Comparison of ENCODE assay signal across 9 cellular contexts in the genomic region with DNA sequence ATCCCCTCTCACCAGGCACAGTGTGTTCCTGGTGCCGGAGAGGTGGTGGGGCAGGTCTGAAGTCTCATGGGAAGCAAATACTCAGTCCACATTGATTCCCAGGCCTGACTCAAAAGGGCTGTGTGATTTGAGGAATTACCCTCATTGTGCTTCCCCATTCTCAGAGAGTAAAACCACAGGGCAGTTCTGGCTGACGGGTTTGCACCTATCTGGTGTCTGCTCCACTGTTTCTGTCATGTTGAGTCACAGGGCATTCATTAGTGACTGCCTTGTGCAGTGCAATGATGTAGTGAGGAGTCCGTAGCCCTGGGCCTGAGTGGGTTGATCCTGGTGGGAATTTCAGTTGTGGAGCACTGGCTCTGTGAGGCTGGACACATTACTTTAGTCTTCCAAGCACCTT.
DNase-seq lines count a peak whose midpoint lies in the region; ATAC-seq and TF ChIP-seq lines count a peak whose summit lies in the region.
"Had no signal": no experiment of that assay in that cellular context is flagged by ENCODE, and none has a peak within 500 bp of the region (broad histone marks: within the 10 kb centered on the region; RNA-seq: fewer than 3 reads in every experiment).

No MANE protein-coding gene starts in this region.

- no peak overlapping the region for H3K4me3 ChIP-seq in esophagus muscularis mucosa

- DNase-seq in KBM-7, result peak; percentile 22
- peak; percentile 52 for DNase-seq in kidney glomerular epithelial cell (lab: John Stamatoyannopoulos, UW)
- DNase-seq in NCI-H146 treated with DMSO at 0.1 percent for 48 hours (lab: John Stamatoyannopoulos, UW; ENCODE audit: unreplicated experiment), result no peak
- no peak for DNase-seq in 8988T
- DNase-seq in stimulated activated CD4-positive, alpha-beta T cell treated with anti-CD3 and anti-CD28 coated beads, Interleukin-12 subunit alpha, Interleukin-12 subunit beta, amount 100 ng/mL, for 4 hours, result no peak
- DNase-seq in esophagus muscularis mucosa (ENCODE audit: extremely low spot score), result no peak

- in situ Hi-C loops in KBM-7 (cut with MboI; ENCODE audit: low pct_unique_long_range_greater_than_20kb, low sequenced_read_pairs), result no loop called here

- H3K27me3 ChIP-seq in esophagus muscularis mucosa, result no peaks in the 10 kb centered on the region

- no peak for TF ChIP-seq POLR2A in esophagus muscularis mucosa (IDR thresholded peaks at IDR 0.05; ENCODE audit: low read depth)

- TF ChIP-seq CTCF in esophagus muscularis mucosa (IDR thresholded peaks at IDR 0.05), result no peak

- no peak overlapping the region for H3K27ac ChIP-seq in esophagus muscularis mucosa (replicated peaks in 1 of 4)

- TF ChIP-seq EP300 in esophagus muscularis mucosa (IDR thresholded peaks at IDR 0.05), result no peak

- peak; percentile 94 for ATAC-seq in GM18861 (IDR thresholded peaks at IDR 0.05; ENCODE audit: unreplicated experiment)
- peak; percentile 95 for ATAC-seq in GM21825 (IDR thresholded peaks at IDR 0.05; ENCODE audit: unreplicated experiment)
- ATAC-seq: T-cell had no signal

- WGBS in esophagus muscularis mucosa, result 80% methylated on average over 3 of the region's 3 CpGs

- H3K9me3 ChIP-seq in esophagus muscularis mucosa, result no peaks in the 10 kb centered on the region

- H3K4me1 ChIP-seq in esophagus muscularis mucosa, result peaks cover 0 to 18% (median 10%) of the 10 kb centered on the region in 4 donors

- intact Hi-C loops in esophagus muscularis mucosa (cut with DNase I), result no loop called here

- no peaks in the 10 kb centered on the region for H3K36me3 ChIP-seq in esophagus muscularis mucosa

Comparison
In these comparisons a context has a peak if more than half of its experiments do, and no peak if none do; other contexts are left out.
1. DNase-seq: peak in KBM-7 (single experiment) and kidney glomerular epithelial cell (single experiment); none in NCI-H146 treated with DMSO at 0.1 percent for 48 hours (single experiment), 8988T (single experiment), stimulated activated CD4-positive, alpha-beta T cell treated with anti-CD3 and anti-CD28 coated beads, Interleukin-12 subunit alpha, Interleukin-12 subunit beta, amount 100 ng/mL, for 4 hours (single experiment) and esophagus muscularis mucosa (single experiment).